In the genomic region with DNA sequence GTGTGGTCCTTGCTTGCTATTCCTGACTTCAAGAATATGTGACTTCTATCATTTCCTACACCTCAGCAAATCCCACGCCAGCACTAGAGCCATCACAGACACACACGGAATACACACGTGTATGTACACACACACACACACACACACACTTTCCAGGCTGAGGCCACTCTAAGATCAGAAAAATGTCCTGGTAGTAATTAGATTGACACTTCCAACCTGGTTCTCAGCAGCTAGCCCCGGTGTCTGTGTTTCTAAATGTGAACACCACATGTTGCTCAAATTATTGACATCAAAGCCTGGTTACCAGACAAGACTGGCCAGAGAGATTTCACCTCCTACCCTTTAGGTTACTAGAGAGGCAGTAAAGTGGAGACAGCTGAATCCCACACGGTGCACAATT, we compare ENCODE assay signal across 19 cellular contexts. TPM values are rescaled to one million over a fixed set of nuclear protein-coding genes. Genes with fewer than 3 reads are reported as not detected.
A peak's percentile ranks its signal among the peaks of the same experiment; 100 is the strongest.
DNase-seq lines count a peak whose midpoint lies in the region; ATAC-seq, FAIRE-seq and TF ChIP-seq lines count a peak whose summit lies in the region.
"Had no signal": no experiment of that assay in that cellular context is flagged by ENCODE, and none has a peak within 500 bp of the region (broad histone marks: within the 10 kb centered on the region; RNA-seq: fewer than 3 reads in every experiment).

No MANE protein-coding gene starts in this region.

- no peak for TF ChIP-seq RAD21 in SK-N-SH (IDR thresholded peaks at IDR 0.05; ENCODE audit: low read length)

- no peak overlapping the region for H3K4me3 ChIP-seq in HFF-Myc (replicated peaks; ENCODE audit: low read depth, low read length)
- H3K4me3 ChIP-seq in SK-N-SH (ENCODE audit: low read depth in 2 of 2, low read length in 1 of 2), result no peak overlapping the region
- H3K4me3 ChIP-seq in right atrium auricular region, result peak overlapping the region in 1 of 2 donors; percentile 3
- no peak overlapping the region for H3K4me3 ChIP-seq in body of pancreas
- H3K4me3 ChIP-seq: PC-9 had no signal

- H3K9me3 ChIP-seq in SK-N-SH (no peaks in the 10 kb centered on the region), right atrium auricular region (no peaks in the 10 kb centered on the region), body of pancreas (no peaks in the 10 kb centered on the region)

- peaks cover 46% of the 10 kb centered on the region for H3K4me1 Mint-ChIP-seq in osteocyte (ENCODE audit: unreplicated experiment)
- H3K4me1 Mint-ChIP-seq: CD4-positive, CD25-positive, alpha-beta regulatory T cell had no signal

- CTCF ChIA-PET in SK-N-SH (lab: Yijun Ruan, JAX), result interaction anchor here (0.9 kb wide), 1 partner anchor 22 kb away, joined by 3 read pairs; no protein-coding TSS in a partner anchor

- peak overlapping the region; percentile 33; the same call in 1 of the 2 replicates for H3K4me2 ChIP-seq in SK-N-SH
- H3K4me2 ChIP-seq: PC-9 had no signal

- no peak for TF ChIP-seq POLR2A in GM12892 (IDR thresholded peaks at IDR 0.05; ENCODE audit: low read depth, low read length)
- no peak for TF ChIP-seq POLR2A in body of pancreas (IDR thresholded peaks at IDR 0.05)

- no peaks in the 10 kb centered on the region for H3K9me2 ChIP-seq in SK-N-SH

- peaks cover 96% of the 10 kb centered on the region for H3K79me2 ChIP-seq in SK-N-SH (ENCODE audit: insufficient read depth)

- peak overlapping the region; percentile 54 for H3K27ac Mint-ChIP-seq in osteocyte (ENCODE audit: unreplicated experiment)
- H3K27ac Mint-ChIP-seq: CD4-positive, CD25-positive, alpha-beta regulatory T cell had no signal

- WGBS in SK-N-SH (ENCODE audit: low lambda C conversion rate), result 40% methylated on average over 5 of the region's 5 CpGs
- 68 to 80% methylated on average over 5 of the region's 5 CpGs for WGBS in body of pancreas, 2 donors

- peak overlapping the region in 1 of 2 experiments; percentile 67; a peak in 2 of 4 replicates for H3K27ac ChIP-seq in SK-N-SH (ENCODE audit: low read depth in 2 of 2, low read length in 1 of 2)
- peak overlapping the region; percentile 45 to 53 for H3K27ac ChIP-seq in right atrium auricular region
- H3K27ac ChIP-seq in body of pancreas, result no peak overlapping the region
- H3K27ac ChIP-seq: HL-60, PC-9 had no signal

- FAIRE-seq in GM12892 (lab: Jason Lieb, UNC), result no peak
- FAIRE-seq: GM18507 had no signal

- intact Hi-C loops in body of pancreas (cut with DNase I), result no loop called here

- H3K27me3 Mint-ChIP-seq in osteocyte (ENCODE audit: unreplicated experiment), result no peaks in the 10 kb centered on the region
- H3K27me3 Mint-ChIP-seq: CD4-positive, CD25-positive, alpha-beta regulatory T cell had no signal

- H3F3A ChIP-seq in SK-N-SH (replicated peaks; ENCODE audit: insufficient read depth), result peaks cover 37% of the 10 kb centered on the region

- POLR2A ChIA-PET in SK-N-SH (lab: Yijun Ruan, JAX), result no interaction called here

- H4K20me1 ChIP-seq in SK-N-SH (ENCODE audit: insufficient read depth), result peaks cover 4% of the 10 kb centered on the region; the same call in 1 of the 2 replicates

- TF ChIP-seq EP300 in SK-N-SH (IDR thresholded peaks at IDR 0.05; ENCODE audit: borderline replicate concordance in 1 of 2, low read depth in 1 of 2, low read length in 1 of 2), result no peak

- H3K9ac ChIP-seq in SK-N-SH, result peak overlapping the region; percentile 14; the same call in 1 of the 2 replicates

- no peaks in the 10 kb centered on the region for H3K9me3 Mint-ChIP-seq in osteocyte (ENCODE audit: unreplicated experiment)

- H3K4me3 Mint-ChIP-seq in osteocyte (ENCODE audit: unreplicated experiment), result no peak overlapping the region
- H3K4me3 Mint-ChIP-seq: CD4-positive, CD25-positive, alpha-beta regulatory T cell had no signal

- DNase-seq in HFF-Myc (ENCODE audit: extremely low read depth, low read depth), result peak; percentile 38
- DNase-seq in SK-N-SH, result no peak
- DNase-seq in right atrium auricular region (ENCODE audit: low spot score), result no peak
- no peak for DNase-seq in osteocyte (ENCODE audit: extremely low spot score, unreplicated experiment)
- no peak for DNase-seq in GM12892 (ENCODE audit: insufficient read length)
- DNase-seq in body of pancreas, result no peak
- DNase-seq in SKM-1 treated with dmso at 0.1 percent for 144 hours (lab: John Stamatoyannopoulos, UW; ENCODE audit: unreplicated experiment), result no peak
- DNase-seq: CD4-positive, CD25-positive, alpha-beta regulatory T cell; DMS53; KG1; NCI-H1048; NCI-H146; NCI-H2081 treated with DMSO at 0.1 percent for 48 hours; NCI-H446; NCI-H748 treated with DMSO at 0.1 percent for 48 hours; PC-9 had no signal

- ATAC-seq in body of pancreas, result no peak
- ATAC-seq: HCT116 had no signal

- TF ChIP-seq CTCF in HFF-Myc (IDR thresholded peaks at IDR 0.05; ENCODE audit: low read depth, low read length, missing control alignments), result no peak
- TF ChIP-seq CTCF in SK-N-SH (IDR thresholded peaks at IDR 0.05), result no peak
- no peak for TF ChIP-seq CTCF in right atrium auricular region (IDR thresholded peaks at IDR 0.05)
- no peak for TF ChIP-seq CTCF in osteocyte (IDR thresholded peaks at IDR 0.05)
- TF ChIP-seq CTCF in body of pancreas (IDR thresholded peaks at IDR 0.05), result no peak

- peaks cover 0 to 13% of the 10 kb centered on the region in 2 experiments for H3K36me3 ChIP-seq in SK-N-SH (replicated peaks in 1 of 2; ENCODE audit: control insufficient read depth in 1 of 2, insufficient read depth in 2 of 2, low read length in 1 of 2)
- no peaks in the 10 kb centered on the region for H3K36me3 ChIP-seq in right atrium auricular region
- H3K36me3 ChIP-seq in body of pancreas (replicated peaks in 1 of 2; ENCODE audit: insufficient read depth in 1 of 2, low read depth in 2 of 2), result no peaks in the 10 kb centered on the region

- H2AFZ ChIP-seq in SK-N-SH (ENCODE audit: low read depth), result no peak overlapping the region
- H2AFZ ChIP-seq: PC-9 had no signal

- H3K27me3 ChIP-seq in SK-N-SH (ENCODE audit: insufficient read depth) (no peaks in the 10 kb centered on the region), right atrium auricular region (no peaks in the 10 kb centered on the region), body of pancreas (no peaks in the 10 kb centered on the region)

- peaks cover 0 to 19% of the 10 kb centered on the region in 2 experiments; a peak in 1 of 4 replicates for H3K4me1 ChIP-seq in SK-N-SH (ENCODE audit: control insufficient read depth in 1 of 2, insufficient read depth in 2 of 2, low read depth in 1 of 2, low read length in 1 of 2)
- H3K4me1 ChIP-seq in right atrium auricular region, result peaks cover 0 to 26% of the 10 kb centered on the region in 2 donors
- peaks cover 6% of the 10 kb centered on the region for H3K4me1 ChIP-seq in body of pancreas

- no peaks in the 10 kb centered on the region for H3K36me3 Mint-ChIP-seq in osteocyte (ENCODE audit: unreplicated experiment)
- H3K36me3 Mint-ChIP-seq: CD4-positive, CD25-positive, alpha-beta regulatory T cell had no signal

TF ChIP-seq in SK-N-SH, 30 proteins besides CTCF, POLR2A, EP300 and RAD21:
- TF ChIP-seq RCOR1 (IDR thresholded peaks at IDR 0.05; ENCODE audit: low read length) (no peak), SMC3 (IDR thresholded peaks at IDR 0.05; ENCODE audit: low read depth, low read length) (no peak), TAF1 (IDR thresholded peaks at IDR 0.05; ENCODE audit: borderline replicate concordance, low read depth, low read length) (no peak), USF1 (IDR thresholded peaks at IDR 0.05; ENCODE audit: borderline replicate concordance, low read depth) (no peak), NRF1 (IDR thresholded peaks at IDR 0.05; ENCODE audit: low read depth, low read length) (no peak), FOSL2 (IDR thresholded peaks at IDR 0.05; ENCODE audit: borderline replicate concordance, low read depth) (no peak), GABPA (IDR thresholded peaks at IDR 0.05; ENCODE audit: low read depth) (no peak), JUND (IDR thresholded peaks at IDR 0.05) (no peak), MXI1 (IDR thresholded peaks at IDR 0.05; ENCODE audit: low read depth, low read length) (no peak), YY1 (IDR thresholded peaks at IDR 0.05; ENCODE audit: low read depth) (no peak), POLR2AphosphoS5 (IDR thresholded peaks at IDR 0.05; ENCODE audit: low read depth, low read length) (no peak), ELF1 (IDR thresholded peaks at IDR 0.05) (no peak), SIN3A (IDR thresholded peaks at IDR 0.05; ENCODE audit: borderline replicate concordance, low read depth, low read length) (no peak), GATA2 (CRISPR knock-in tag; IDR thresholded peaks at IDR 0.05) (no peak)
- TF ChIP-seq, protein P1, sequence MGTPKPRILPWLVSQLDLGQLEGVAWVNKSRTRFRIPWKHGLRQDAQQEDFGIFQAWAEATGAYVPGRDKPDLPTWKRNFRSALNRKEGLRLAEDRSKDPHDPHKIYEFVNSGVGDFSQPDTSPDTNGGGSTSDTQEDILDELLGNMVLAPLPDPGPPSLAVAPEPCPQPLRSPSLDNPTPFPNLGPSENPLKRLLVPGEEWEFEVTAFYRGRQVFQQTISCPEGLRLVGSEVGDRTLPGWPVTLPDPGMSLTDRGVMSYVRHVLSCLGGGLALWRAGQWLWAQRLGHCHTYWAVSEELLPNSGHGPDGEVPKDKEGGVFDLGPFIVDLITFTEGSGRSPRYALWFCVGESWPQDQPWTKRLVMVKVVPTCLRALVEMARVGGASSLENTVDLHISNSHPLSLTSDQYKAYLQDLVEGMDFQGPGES (IDR thresholded peaks at IDR 0.05; ENCODE audit: low read depth, low read length), result no peak
- TF ChIP-seq, protein P2, sequence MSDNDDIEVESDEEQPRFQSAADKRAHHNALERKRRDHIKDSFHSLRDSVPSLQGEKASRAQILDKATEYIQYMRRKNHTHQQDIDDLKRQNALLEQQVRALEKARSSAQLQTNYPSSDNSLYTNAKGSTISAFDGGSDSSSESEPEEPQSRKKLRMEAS (IDR thresholded peaks at IDR 0.05; ENCODE audit: low read depth), result no peak

RNA-seq across cellular contexts. Expression of gene SASH1, which starts 54.1 kb away (rescaled TPM):
- polyA plus RNA-seq in SK-N-SH (2012; rRNA removed), result 15.5 and 19.8 TPM in 2 replicates
- 15.9 and 17.7 TPM in 2 replicates for polyA plus RNA-seq in SK-N-SH (2012; cell fraction: cytosol; rRNA removed)
- polyA plus RNA-seq in SK-N-SH (2012; cell fraction: nucleus; rRNA removed), result 30.4 and 40.1 TPM in 2 replicates
- total RNA-seq in right atrium auricular region (10 to 100 TPM; 39.0 to 42.3 TPM), osteocyte (70.6 and 75.7 TPM in 2 replicates), body of pancreas (10 to 100 TPM; 21.0 to 49.8 TPM)
- polyA plus RNA-seq in GM12892 (2012; ENCODE audit: missing spikeins), result 0.23 TPM
- total RNA-seq: CD4-positive, CD25-positive, alpha-beta regulatory T cell had no signal

Comparison
In these comparisons a context has a peak if more than half of its experiments do, and no peak if none do; other contexts are left out.
1. H3K27ac ChIP-seq: peak in right atrium auricular region (2 of 2); none in body of pancreas (0 of 4).